Comparison of ENCODE assay signal across 17 cellular contexts in genomic region chr15:100170673-100171210, GRCh38.
DNase-seq lines count a peak whose midpoint lies in the region; ATAC-seq, FAIRE-seq and TF ChIP-seq lines count a peak whose summit lies in the region.
"Had no signal": no experiment of that assay in that cellular context is flagged by ENCODE, and none has a peak within 500 bp of the region (broad histone marks: within the 10 kb centered on the region; RNA-seq: fewer than 3 reads in every experiment).

No MANE protein-coding gene starts in this region.

- CTCF ChIA-PET in GM12878 (lab: Yijun Ruan, JAX): no interaction called here

- no peak overlapping the region for H3K4me3 ChIP-seq in GM12878

- no peak overlapping the region for H3K9ac ChIP-seq in GM12878 (ENCODE audit: control insufficient read depth, insufficient read depth, low read length)

- SMC1A ChIA-PET in GM12878 (lab: Charles Lee; ENCODE audit: uncharacterized antibody, unreplicated experiment): no interaction called here

- no TSS peak for BruUV-seq in GM12878 (replicated peaks; lab: Mats Ljungman, UMichigan)

- H3K9me3 Mint-ChIP-seq in activated naive CD8-positive, alpha-beta T cell treated with anti-CD3 and anti-CD28 coated beads for 36 hours: peaks cover 9% of the 10 kb centered on the region
- peaks cover 12% of the 10 kb centered on the region for H3K9me3 Mint-ChIP-seq in activated naive CD8-positive, alpha-beta T cell treated with anti-CD3 and anti-CD28 coated beads, Interleukin-2, amount 50 U/mL, for 24 hours

- H3K27me3 ChIP-seq in GM12878 (replicated peaks in 1 of 2; ENCODE audit: control insufficient read depth in 2 of 2, insufficient read depth in 2 of 2, low read length in 1 of 2): no peaks in the 10 kb centered on the region

- peaks cover 13% of the 10 kb centered on the region for H3K4me1 Mint-ChIP-seq in activated naive CD8-positive, alpha-beta T cell treated with anti-CD3 and anti-CD28 coated beads for 36 hours
- H3K4me1 Mint-ChIP-seq in activated naive CD8-positive, alpha-beta T cell treated with anti-CD3 and anti-CD28 coated beads, Interleukin-2, amount 50 U/mL, for 24 hours: peaks cover 10% of the 10 kb centered on the region

- H3K27ac ChIP-seq in GM12878 (ENCODE audit: control insufficient read depth, insufficient read depth): peak overlapping the region; percentile 62

- TF ChIP-seq EP300 in GM12878 (IDR thresholded peaks at IDR 0.05; ENCODE audit: borderline replicate concordance in 1 of 2, control insufficient read depth in 1 of 2, low read depth in 2 of 2, low read length in 2 of 2): no peak

- H4K20me1 ChIP-seq in GM12878 (ENCODE audit: control insufficient read depth, insufficient read depth): no peaks in the 10 kb centered on the region

- no peak for TF ChIP-seq POLR2A in GM12878 (IDR thresholded peaks at IDR 0.05; ENCODE audit: low read depth, low read length)

- intact Hi-C loops in GM12878 (cut with micrococcal nuclease; ENCODE audit: unreplicated experiment): no loop called here

- H3K36me3 Mint-ChIP-seq in activated naive CD8-positive, alpha-beta T cell treated with anti-CD3 and anti-CD28 coated beads for 36 hours: peaks cover 3% of the 10 kb centered on the region
- H3K36me3 Mint-ChIP-seq in activated naive CD8-positive, alpha-beta T cell treated with anti-CD3 and anti-CD28 coated beads, Interleukin-2, amount 50 U/mL, for 24 hours (ENCODE audit: low read depth): peaks cover 3% of the 10 kb centered on the region

- H3K36me3 ChIP-seq in GM12878 (ENCODE audit: control insufficient read depth in 2 of 2, insufficient read depth in 2 of 2, low read length in 1 of 2): no peaks in the 10 kb centered on the region

- peaks cover 29% of the 10 kb centered on the region for H3K9me3 ChIP-seq in GM12878 (replicated peaks; ENCODE audit: control insufficient read depth, insufficient read depth, low read length)

- peak overlapping the region; percentile 50 for H3K4me2 ChIP-seq in GM12878 (ENCODE audit: control insufficient read depth, insufficient read depth)

- TF ChIP-seq RAD21 in GM12878 (IDR thresholded peaks at IDR 0.05; ENCODE audit: insufficient read depth, low read depth, low read length): no peak

- no peaks in the 10 kb centered on the region for H3K27me3 Mint-ChIP-seq in activated naive CD8-positive, alpha-beta T cell treated with anti-CD3 and anti-CD28 coated beads for 36 hours
- H3K27me3 Mint-ChIP-seq in activated naive CD8-positive, alpha-beta T cell treated with anti-CD3 and anti-CD28 coated beads, Interleukin-2, amount 50 U/mL, for 24 hours: no peaks in the 10 kb centered on the region
- H3K27me3 Mint-ChIP-seq: CD4-positive, alpha-beta T cell; naive thymus-derived CD8-positive, alpha-beta T cell had no signal

- FAIRE-seq in GM12878 (lab: Jason Lieb, UNC): no peak
- FAIRE-seq: GM19239 had no signal

- in situ Hi-C loops in GM12878 (cut with MboI): no loop called here

- RAD21 ChIA-PET in GM12878 (lab: Charles Lee; ENCODE audit: unreplicated experiment): interaction anchor here (1.2 kb wide), 1 partner anchor 210 kb away, joined by 3 read pairs; no protein-coding TSS in a partner anchor

- no peak overlapping the region for H3K4me3 Mint-ChIP-seq in activated naive CD8-positive, alpha-beta T cell treated with anti-CD3 and anti-CD28 coated beads for 36 hours
- H3K4me3 Mint-ChIP-seq in activated naive CD8-positive, alpha-beta T cell treated with anti-CD3 and anti-CD28 coated beads, Interleukin-2, amount 50 U/mL, for 24 hours: no peak overlapping the region
- H3K4me3 Mint-ChIP-seq: CD4-positive, alpha-beta T cell; HFFc6; naive thymus-derived CD8-positive, alpha-beta T cell had no signal

- 16% methylated on average over 2 of the region's 2 CpGs for WGBS in GM12878 (ENCODE audit: insufficient coverage, insufficient replicate concordance, low lambda C conversion rate, missing lambda C conversion rate)

- POLR2A ChIA-PET in GM12878 (lab: Charles Lee): no interaction called here

- H3K27ac Mint-ChIP-seq in activated naive CD8-positive, alpha-beta T cell treated with anti-CD3 and anti-CD28 coated beads for 36 hours: peak overlapping the region; percentile 69
- H3K27ac Mint-ChIP-seq in activated naive CD8-positive, alpha-beta T cell treated with anti-CD3 and anti-CD28 coated beads, Interleukin-2, amount 50 U/mL, for 24 hours: no peak overlapping the region
- H3K27ac Mint-ChIP-seq: CD4-positive, alpha-beta T cell; HFFc6; naive thymus-derived CD8-positive, alpha-beta T cell had no signal

- H3K79me2 ChIP-seq in GM12878 (ENCODE audit: control insufficient read depth, insufficient read depth, low read length): no peaks in the 10 kb centered on the region

- no peak overlapping the region for H2AFZ ChIP-seq in GM12878 (ENCODE audit: control insufficient read depth, low read depth, low read length)

- no peak for DNase-seq in activated naive CD8-positive, alpha-beta T cell treated with anti-CD3 and anti-CD28 coated beads for 36 hours
- no peak for DNase-seq in activated naive CD8-positive, alpha-beta T cell treated with anti-CD3 and anti-CD28 coated beads, Interleukin-2, amount 50 U/mL, for 24 hours
- no peak for DNase-seq in GM12878 (ENCODE audit: low read depth, low spot score)
- DNase-seq in superior temporal gyrus (ENCODE audit: extremely low spot score): peak; percentile 27
- DNase-seq in stimulated activated CD4-positive, alpha-beta T cell treated with anti-CD3 and anti-CD28 coated beads, Interleukin-2, amount 100 ng/mL, for 48 hours: no peak
- no peak for DNase-seq in stimulated activated CD4-positive, alpha-beta T cell treated with anti-CD3 and anti-CD28 coated beads, Interleukin-2, amount 100 ng/mL, for 24 hours
- DNase-seq: CD4-positive, alpha-beta T cell; DMS79 treated with DMSO at 0.1 percent for 48 hours; HFFc6; naive thymus-derived CD8-positive, alpha-beta T cell; NCI-H1436; NCI-H774; posterior cingulate gyrus; T1000 had no signal

- no peak for ATAC-seq in activated naive CD8-positive, alpha-beta T cell treated with anti-CD3 and anti-CD28 coated beads, Interleukin-2, amount 50 U/mL, for 24 hours
- ATAC-seq in HG02885 (IDR thresholded peaks at IDR 0.05; ENCODE audit: poor library complexity, unreplicated experiment) (peak; percentile 22), GM12878 (no peak), HG02870 (IDR thresholded peaks at IDR 0.05; ENCODE audit: unreplicated experiment) (no peak)
- ATAC-seq: naive thymus-derived CD8-positive, alpha-beta T cell had no signal

- H3K4me1 ChIP-seq in GM12878 (ENCODE audit: control insufficient read depth, insufficient read depth, low read length): peaks cover 19% of the 10 kb centered on the region

- TF ChIP-seq CTCF in GM12878 (IDR thresholded peaks at IDR 0.05 in 2 of 3, conservative IDR thresholded peaks at IDR 0.05 in 1 of 3; ENCODE audit: control insufficient read depth in 2 of 3, extremely low read depth in 1 of 3, insufficient read depth in 1 of 3, low read depth in 3 of 3, low read length in 3 of 3): no peak

TF ChIP-seq in GM12878, 131 proteins besides CTCF, POLR2A, EP300 and RAD21:
- peak; percentile 2 for TF ChIP-seq SKIL (IDR thresholded peaks at IDR 0.05; ENCODE audit: low read depth, poor library complexity, severe bottlenecking)
- TF ChIP-seq GATAD2B (conservative IDR thresholded peaks at IDR 0.05; ENCODE audit: low read depth): no peak
- TF ChIP-seq FOXK2 (IDR thresholded peaks at IDR 0.05): no peak
- 0 out of 2 replicates have a peak, but pooled peaks have one; percentile 17 for TF ChIP-seq CHD2 (IDR thresholded peaks at IDR 0.05; ENCODE audit: borderline replicate concordance, low read depth, low read length)
- no peak for TF ChIP-seq BHLHE40 (IDR thresholded peaks at IDR 0.05; ENCODE audit: borderline replicate concordance in 1 of 2, low read depth in 2 of 2, low read length in 1 of 2)
- TF ChIP-seq NFIC (IDR thresholded peaks at IDR 0.05; ENCODE audit: low read depth, low read length): 0 out of 2 replicates have a peak, but pooled peaks have one; percentile 2
- peak; percentile 31; the same call in 1 of the 2 replicates for TF ChIP-seq PKNOX1 (IDR thresholded peaks at IDR 0.05)
TF ChIP-seq in GM12878: peak in this region for 4.
